25 cellular contexts compared by ENCODE assay signal in the genomic region with DNA sequence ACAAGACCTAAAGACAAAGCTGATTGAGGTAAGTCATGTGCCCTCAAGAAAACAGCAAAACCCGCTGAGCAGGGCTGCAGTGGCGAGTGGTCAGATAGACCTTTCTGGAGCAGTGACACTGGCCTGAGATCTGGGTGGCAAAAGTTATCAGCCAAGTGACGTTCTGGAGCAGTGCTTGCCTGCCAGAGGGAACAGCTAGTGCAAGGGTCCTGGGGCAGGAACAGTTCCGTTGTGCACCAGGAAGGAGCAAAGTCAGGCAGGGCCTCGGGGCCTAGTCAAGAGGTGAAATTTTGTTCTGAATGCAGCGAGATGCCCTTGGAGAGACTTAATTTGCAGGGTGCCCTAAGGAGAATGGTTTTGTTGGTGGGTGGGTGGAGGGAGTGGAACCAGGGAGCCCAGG.
"Had no signal": no experiment of that assay in that cellular context is flagged by ENCODE, and none has a peak within 500 bp of the region (broad histone marks: within the 10 kb centered on the region; RNA-seq: fewer than 3 reads in every experiment).

No MANE protein-coding gene starts in this region.

- H3K27ac Mint-ChIP-seq: activated naive CD4-positive, alpha-beta T cell treated with anti-CD3 and anti-CD28 coated beads for 36 hours; activated naive CD8-positive, alpha-beta T cell treated with anti-CD3 and anti-CD28 coated beads for 36 hours; immature natural killer cell; natural killer cell treated with Interleukin-12 subunit alpha and Interleukin-12 subunit beta and Interleukin-15 and Interleukin-18, amount 100 ng/mL, for 72 hours; stimulated activated naive B cell treated with anti-CD40 and anti-IgM and Interleukin-4, amounts not matched to agents 10 μg/mL and 1 μg/mL and 100 μg/mL, for 72 hours; T-helper 2 cell treated with Interferon-gamma antibody and Interleukin-4, amounts not matched to agents 5 μg/mL and 100 μg/mL, for 36 hours had no signal

- H3K4me1 ChIP-seq: adrenal gland, gastroesophageal sphincter, sigmoid colon, tibial nerve had no signal

- H3K4me3 Mint-ChIP-seq: activated naive CD4-positive, alpha-beta T cell treated with anti-CD3 and anti-CD28 coated beads for 36 hours; activated naive CD8-positive, alpha-beta T cell treated with anti-CD3 and anti-CD28 coated beads for 36 hours; immature natural killer cell; natural killer cell treated with Interleukin-12 subunit alpha and Interleukin-12 subunit beta and Interleukin-15 and Interleukin-18, amount 100 ng/mL, for 72 hours; stimulated activated naive B cell treated with anti-CD40 and anti-IgM and Interleukin-4, amounts not matched to agents 10 μg/mL and 1 μg/mL and 100 μg/mL, for 72 hours; T-helper 2 cell treated with Interferon-gamma antibody and Interleukin-4, amounts not matched to agents 5 μg/mL and 100 μg/mL, for 36 hours had no signal

- H3K4me3 ChIP-seq: adrenal gland, body of pancreas, coronary artery, dorsolateral prefrontal cortex, gastroesophageal sphincter, heart left ventricle, lung, mucosa of descending colon, sigmoid colon, tibial nerve had no signal

- H3K27me3 Mint-ChIP-seq: natural killer cell treated with Interleukin-12 subunit alpha and Interleukin-12 subunit beta and Interleukin-15 and Interleukin-18, amount 100 ng/mL, for 72 hours had no signal

- H3K4me1 Mint-ChIP-seq: activated naive CD8-positive, alpha-beta T cell treated with anti-CD3 and anti-CD28 coated beads for 36 hours; immature natural killer cell; stimulated activated naive B cell treated with anti-CD40 and anti-IgM and Interleukin-4, amounts not matched to agents 10 μg/mL and 1 μg/mL and 100 μg/mL, for 72 hours had no signal

- H3K9me3 Mint-ChIP-seq: natural killer cell treated with Interleukin-12 subunit alpha and Interleukin-12 subunit beta and Interleukin-15 and Interleukin-18, amount 100 ng/mL, for 72 hours; T-helper 2 cell treated with Interferon-gamma antibody and Interleukin-4, amounts not matched to agents 5 μg/mL and 100 μg/mL, for 36 hours had no signal

- ATAC-seq: body of pancreas; gastroesophageal sphincter; heart left ventricle; left lobe of liver; mucosa of descending colon; natural killer cell treated with Interleukin-12 subunit alpha and Interleukin-12 subunit beta and Interleukin-15 and Interleukin-18, amount 100 ng/mL, for 72 hours; stimulated activated naive B cell treated with anti-CD40 and anti-IgM and Interleukin-4, amounts not matched to agents 10 μg/mL and 1 μg/mL and 100 μg/mL, for 72 hours had no signal

- H3K9me3 ChIP-seq: adrenal gland, body of pancreas had no signal

- H3K27ac ChIP-seq: adrenal gland, coronary artery, dorsolateral prefrontal cortex, gastroesophageal sphincter, heart left ventricle, sigmoid colon, tibial nerve had no signal

- DNase-seq: activated CD4-positive, alpha-beta T cell treated with anti-CD3 and anti-CD28 coated beads for 4 hours; activated CD4-positive, alpha-beta T cell treated with anti-CD3 and anti-CD28 coated beads, Interleukin-2, amount 50 U/mL, for 4 hours; activated effector memory CD4-positive, alpha-beta T cell treated with Interleukin-2 at 50 U/mL for 16 hours; activated naive CD4-positive, alpha-beta T cell treated with anti-CD3 and anti-CD28 coated beads for 36 hours; activated naive CD8-positive, alpha-beta T cell treated with anti-CD3 and anti-CD28 coated beads for 36 hours; adrenal gland; aorta; dorsolateral prefrontal cortex; effector memory CD4-positive, alpha-beta T cell; hypothalamus; immature natural killer cell; small intestine; stimulated activated naive B cell treated with anti-CD40 and anti-IgM and Interleukin-4, amounts not matched to agents 10 μg/mL and 1 μg/mL and 100 μg/mL, for 72 hours; T-helper 1 cell had no signal

- H3K27me3 ChIP-seq: adrenal gland, body of pancreas, dorsolateral prefrontal cortex, gastroesophageal sphincter, heart left ventricle, sigmoid colon, tibial nerve had no signal

- H3K36me3 ChIP-seq: adrenal gland, gastroesophageal sphincter, heart left ventricle, sigmoid colon had no signal

- H3K36me3 Mint-ChIP-seq: activated naive CD8-positive, alpha-beta T cell treated with anti-CD3 and anti-CD28 coated beads for 36 hours; immature natural killer cell had no signal
